ENCODE assay signal across 14 cellular contexts in genomic region chr21:35511298-35512162, GRCh38.
DNase-seq lines count a peak whose midpoint lies in the region; ATAC-seq and TF ChIP-seq lines count a peak whose summit lies in the region.
"Had no signal": no experiment of that assay in that cellular context is flagged by ENCODE, and none has a peak within 500 bp of the region (broad histone marks: within the 10 kb centered on the region; RNA-seq: fewer than 3 reads in every experiment).

No MANE protein-coding gene starts in this region.

- H3K36me3 ChIP-seq in SK-N-SH (replicated peaks in 1 of 2; ENCODE audit: control insufficient read depth in 1 of 2, insufficient read depth in 2 of 2, low read length in 1 of 2) = no peaks in the 10 kb centered on the region
- no peaks in the 10 kb centered on the region for H3K36me3 ChIP-seq in effector memory CD4-positive, alpha-beta T cell (ENCODE audit: control insufficient read depth, insufficient read depth, low read length)
- H3K36me3 ChIP-seq: adrenal gland, SJCRH30 had no signal

- TF ChIP-seq RAD21 in SK-N-SH (IDR thresholded peaks at IDR 0.05; ENCODE audit: low read length) = no peak

- TF ChIP-seq EP300 in SK-N-SH (IDR thresholded peaks at IDR 0.05; ENCODE audit: borderline replicate concordance in 1 of 2, low read depth in 1 of 2, low read length in 1 of 2) = no peak

- 13% methylated on average over 6 of the region's 6 CpGs for WGBS in SK-N-SH (ENCODE audit: low lambda C conversion rate)

- no peaks in the 10 kb centered on the region for H3K9me3 Mint-ChIP-seq in CD14-positive monocyte

- peak overlapping the region; percentile 41; the same call in 1 of the 2 replicates for H3K9ac ChIP-seq in SK-N-SH

- H3K4me3 ChIP-seq in SK-N-SH (ENCODE audit: low read depth in 2 of 2, low read length in 1 of 2) = peak overlapping the region in 1 of 2 experiments; percentile 4; a peak in 1 of 4 replicates
- no peak overlapping the region for H3K4me3 ChIP-seq in effector memory CD4-positive, alpha-beta T cell (ENCODE audit: insufficient read depth, low read depth, low read length, poor library complexity, severe bottlenecking)
- H3K4me3 ChIP-seq: adrenal gland, SJCRH30 had no signal

- peak overlapping the region; percentile 39 for H3K4me2 ChIP-seq in SK-N-SH

- H2AFZ ChIP-seq in SK-N-SH (ENCODE audit: low read depth) = no peak overlapping the region; the same call in 1 of the 2 replicates

- H3K4me1 Mint-ChIP-seq in CD14-positive monocyte = peaks cover 29% of the 10 kb centered on the region

- POLR2A ChIA-PET in SK-N-SH (lab: Yijun Ruan, JAX) = no interaction called here

- H3K27me3 ChIP-seq in SK-N-SH (ENCODE audit: insufficient read depth) = no peaks in the 10 kb centered on the region
- no peaks in the 10 kb centered on the region for H3K27me3 ChIP-seq in effector memory CD4-positive, alpha-beta T cell (replicated peaks; ENCODE audit: control insufficient read depth, insufficient read depth, low read length, poor library complexity, severe bottlenecking)
- H3K27me3 ChIP-seq: SJCRH30 had no signal

- CTCF ChIA-PET in SK-N-SH (lab: Yijun Ruan, JAX) = interaction anchor here (0.9 kb wide), 1 partner anchor 328 kb away, joined by 3 read pairs; no protein-coding TSS in a partner anchor

- peak overlapping the region in 1 of 2 experiments; percentile 85; a peak in 2 of 4 replicates for H3K27ac ChIP-seq in SK-N-SH (ENCODE audit: low read depth in 2 of 2, low read length in 1 of 2)
- H3K27ac ChIP-seq in epithelial cell of prostate = peak overlapping the region; percentile 91
- H3K27ac ChIP-seq in effector memory CD4-positive, alpha-beta T cell (ENCODE audit: insufficient read depth, low read length, poor library complexity, severe bottlenecking) = no peak overlapping the region
- H3K27ac ChIP-seq: adrenal gland, SJCRH30 had no signal

- no peak for ATAC-seq in GM19328 (IDR thresholded peaks at IDR 0.05; ENCODE audit: unreplicated experiment)

- H3K9me2 ChIP-seq in SK-N-SH = no peaks in the 10 kb centered on the region

- no peaks in the 10 kb centered on the region for H3K27me3 Mint-ChIP-seq in CD14-positive monocyte (ENCODE audit: low read depth in 3 of 3)

- no peaks in the 10 kb centered on the region for H3K36me3 Mint-ChIP-seq in CD14-positive monocyte

- H3K4me3 Mint-ChIP-seq in CD14-positive monocyte = no peak overlapping the region

- no peaks in the 10 kb centered on the region for H4K20me1 ChIP-seq in SK-N-SH (ENCODE audit: insufficient read depth)

- no peak for TF ChIP-seq CTCF in SK-N-SH (IDR thresholded peaks at IDR 0.05)
- no peak for TF ChIP-seq CTCF in CD14-positive monocyte (IDR thresholded peaks at IDR 0.05)

- no peaks in the 10 kb centered on the region for H3K9me3 ChIP-seq in SK-N-SH
- no peaks in the 10 kb centered on the region for H3K9me3 ChIP-seq in effector memory CD4-positive, alpha-beta T cell (ENCODE audit: control insufficient read depth, low read length)
- H3K9me3 ChIP-seq: adrenal gland had no signal

- no peaks in the 10 kb centered on the region for H3K79me2 ChIP-seq in SK-N-SH (ENCODE audit: insufficient read depth)

- H3F3A ChIP-seq in SK-N-SH (replicated peaks; ENCODE audit: insufficient read depth) = peaks cover 15% of the 10 kb centered on the region

- peak overlapping the region in 2 of 7 donors; percentile 20 to 40 for H3K27ac Mint-ChIP-seq in CD14-positive monocyte

- H3K4me1 ChIP-seq in SK-N-SH (ENCODE audit: control insufficient read depth in 1 of 2, insufficient read depth in 2 of 2, low read depth in 1 of 2, low read length in 1 of 2) = peaks cover 0 to 6% of the 10 kb centered on the region in 2 experiments; a peak in 2 of 4 replicates
- no peaks in the 10 kb centered on the region for H3K4me1 ChIP-seq in effector memory CD4-positive, alpha-beta T cell (ENCODE audit: control insufficient read depth, insufficient read depth, low read length, poor library complexity, severe bottlenecking)
- H3K4me1 ChIP-seq: adrenal gland had no signal

- DNase-seq in AG08395 (ENCODE audit: low spot score) (peak; percentile 29), EL (peak; percentile 51), SK-N-SH (no peak), epithelial cell of prostate (ENCODE audit: low read depth, low spot score) (no peak), CD14-positive monocyte (ENCODE audit: low spot score) (no peak), RPMI8226 (no peak)
- no peak for DNase-seq in effector memory CD4-positive, alpha-beta T cell
- DNase-seq: adrenal gland; effector CD8-positive, alpha-beta T cell; hypothalamus; NCI-H1417 treated with DMSO at 0.1 percent for 48 hours; NCI-H748 treated with DMSO at 0.1 percent for 48 hours had no signal

- intact Hi-C loops in CD14-positive monocyte (cut with micrococcal nuclease) = no loop called here

TF ChIP-seq in SK-N-SH, 30 proteins besides CTCF, POLR2A, EP300 and RAD21:
- TF ChIP-seq IRF3 (IDR thresholded peaks at IDR 0.05; ENCODE audit: low read depth, low read length) = no peak
- no peak for TF ChIP-seq PBX3 (IDR thresholded peaks at IDR 0.05)
- TF ChIP-seq EZH2phosphoT487 (IDR thresholded peaks at IDR 0.05; ENCODE audit: borderline replicate concordance, low read depth) = no peak
- TF ChIP-seq TEAD4 (IDR thresholded peaks at IDR 0.05; ENCODE audit: borderline replicate concordance, insufficient read depth) = no peak
- no peak for TF ChIP-seq SIN3A (IDR thresholded peaks at IDR 0.05; ENCODE audit: borderline replicate concordance, low read depth, low read length)
- TF ChIP-seq FOSL2 (IDR thresholded peaks at IDR 0.05; ENCODE audit: borderline replicate concordance, low read depth) = peak; percentile 25; the same call in 1 of the 2 replicates
- no peak for TF ChIP-seq USF1 (IDR thresholded peaks at IDR 0.05; ENCODE audit: borderline replicate concordance, low read depth)
- TF ChIP-seq RCOR1 (IDR thresholded peaks at IDR 0.05; ENCODE audit: low read length) = no peak
- no peak for TF ChIP-seq YY1 (IDR thresholded peaks at IDR 0.05; ENCODE audit: low read depth)
- TF ChIP-seq RXRA (IDR thresholded peaks at IDR 0.05; ENCODE audit: borderline replicate concordance, low read depth) = no peak
- TF ChIP-seq TCF12 (IDR thresholded peaks at IDR 0.05) = no peak
- TF ChIP-seq MEF2A (IDR thresholded peaks at IDR 0.05; ENCODE audit: borderline replicate concordance, low read depth) = no peak
- 0 out of 2 replicates have a peak, but pooled peaks have one; percentile 16 for TF ChIP-seq MAX (IDR thresholded peaks at IDR 0.05; ENCODE audit: low read depth)
- no peak for TF ChIP-seq POLR2AphosphoS5 (IDR thresholded peaks at IDR 0.05; ENCODE audit: low read depth, low read length)
- TF ChIP-seq TAF1 (IDR thresholded peaks at IDR 0.05; ENCODE audit: borderline replicate concordance, low read depth, low read length) = no peak

Comparison
In these comparisons a context has a peak if more than half of its experiments do, and no peak if none do; other contexts are left out.
1. DNase-seq: peak in AG08395 (single experiment) and EL (single experiment); none in SK-N-SH (single experiment), epithelial cell of prostate (single experiment), CD14-positive monocyte (single experiment), RPMI8226 (single experiment) and effector memory CD4-positive, alpha-beta T cell (0 of 3).